In genomic region chr12:51820721-51821422, GRCh38 we compare ENCODE assay signal across 8 cellular contexts. TPM values are rescaled to one million over a fixed set of nuclear protein-coding genes. Genes with fewer than 3 reads are reported as not detected.
DNase-seq lines count a peak whose midpoint lies in the region; ATAC-seq and TF ChIP-seq lines count a peak whose summit lies in the region.

No MANE protein-coding gene starts in this region.

- DNase-seq in DMS 273 treated with DMSO at 0.1 percent for 48 hours (lab: John Stamatoyannopoulos, UW) (peak; percentile 56), NB4 (ENCODE audit: low read depth) (peak; percentile 46), T follicular helper cell (ENCODE audit: low read depth) (peak; percentile 67), anterior cingulate cortex (lab: John Stamatoyannopoulos, UW) (peak in 54 of 58 donors; percentile 11 to 84 (median 56)), immature natural killer cell (peak; percentile 81 to 84 (median 82)), HuH-7.5 (ENCODE audit: low spot score) (no peak)
- DNase-seq in stimulated activated CD4-positive, alpha-beta T cell treated with anti-CD3 and anti-CD28 coated beads, Interleukin-2, amount 100 ng/mL, for 4 hours (ENCODE audit: low read depth), result peak; percentile 84

- peak overlapping the region; percentile 38 to 78 (median 75) for H3K4me3 Mint-ChIP-seq in immature natural killer cell

- H3K36me3 Mint-ChIP-seq in immature natural killer cell, result no peaks in the 10 kb centered on the region

- no peak for ATAC-seq in HG03432 (IDR thresholded peaks at IDR 0.05; ENCODE audit: unreplicated experiment)

- peaks cover 14 to 17% of the 10 kb centered on the region in 2 donors for H3K4me1 Mint-ChIP-seq in immature natural killer cell

- H3K9me3 Mint-ChIP-seq in immature natural killer cell, result no peaks in the 10 kb centered on the region

- H3K4me3 ChIP-seq in NB4 (ENCODE audit: low read depth, low read length), result no peak overlapping the region

- no peak for TF ChIP-seq POLR2A in NB4 (IDR thresholded peaks at IDR 0.05; ENCODE audit: extremely low read depth, insufficient read length)

- peaks cover 0 to 5% (median 0%) of the 10 kb centered on the region in 3 donors for H3K27me3 Mint-ChIP-seq in immature natural killer cell (ENCODE audit: low read depth in 3 of 3)

- H3K27ac Mint-ChIP-seq in immature natural killer cell, result no peak overlapping the region

- no peak for TF ChIP-seq CTCF in NB4 (IDR thresholded peaks at IDR 0.05; ENCODE audit: low read depth, low read length)

RNA-seq across cellular contexts. Expression of gene FIGNL2, which starts 27.6 kb away (rescaled TPM):
- polyA plus RNA-seq in immature natural killer cell, result under 1 TPM in 1 of 3 donors, not detected in 2; 0.07 TPM
